ENCODE assay signal across 1 cellular context in genomic region chr6:37308084-37308817, GRCh38.
TF ChIP-seq lines count a peak whose summit lies in the region.

No MANE protein-coding gene starts in this region.

TF ChIP-seq in IMR-90, 13 proteins besides CTCF, POLR2A, EP300 and RAD21:
- TF ChIP-seq RCOR1 (IDR thresholded peaks at IDR 0.05; ENCODE audit: insufficient replicate concordance, low read length): no peak
- no peak for TF ChIP-seq CHD1 (IDR thresholded peaks at IDR 0.05; ENCODE audit: low read depth, low read length)
- no peak for TF ChIP-seq MAFK (IDR thresholded peaks at IDR 0.05; ENCODE audit: low read depth, low read length)
- TF ChIP-seq BHLHE40 (IDR thresholded peaks at IDR 0.05; ENCODE audit: low read depth, low read length): no peak
